8 cellular contexts compared by ENCODE assay signal in the genomic region with DNA sequence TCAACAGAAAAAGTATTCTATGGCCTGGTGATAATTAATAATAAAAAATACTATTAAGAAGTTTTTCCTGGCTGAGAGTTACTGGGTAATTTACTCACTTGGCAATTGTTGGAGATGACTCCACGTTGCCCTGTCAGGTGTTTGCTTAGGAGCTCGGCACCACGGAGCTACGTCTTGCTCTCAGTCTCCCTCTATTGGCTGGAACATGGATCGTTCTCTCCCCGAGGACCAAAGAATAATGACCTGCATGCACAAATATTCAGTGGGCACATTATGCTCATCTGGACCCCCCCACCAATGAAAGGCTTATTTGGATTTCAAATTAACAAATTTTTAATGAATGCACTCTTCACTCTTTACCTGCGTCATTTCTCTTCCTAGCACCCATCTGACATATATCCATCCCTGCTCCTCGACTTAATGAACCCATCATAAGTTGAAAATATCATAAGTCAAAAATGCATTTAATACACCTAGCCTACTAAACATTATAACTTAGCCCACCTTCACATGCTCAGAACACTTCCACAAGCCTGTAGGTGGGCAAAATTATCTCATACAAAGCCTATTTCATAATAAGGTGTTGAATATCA.
DNase-seq lines count a peak whose midpoint lies in the region.

No MANE protein-coding gene starts in this region.

- H3K27me3 ChIP-seq in adipocyte (replicated peaks; ENCODE audit: control insufficient read depth, insufficient read depth, low read length) = no peaks in the 10 kb centered on the region

- DNase-seq in SIG-M5 treated with dmso at 0.1 percent for 504 hours (lab: John Stamatoyannopoulos, UW; ENCODE audit: unreplicated experiment) = peak; percentile 42
- DNase-seq in SIG-M5 (lab: John Stamatoyannopoulos, UW) = no peak
- peak; percentile 60 for DNase-seq in HT1080 (ENCODE audit: low read depth)
- DNase-seq in RKO (ENCODE audit: low spot score) = peak; percentile 68
- peak; percentile 76 for DNase-seq in adipocyte (ENCODE audit: low read depth)
- peak; percentile 63 for DNase-seq in islet precursor cell
- peak; percentile 11 for DNase-seq in stimulated activated CD8-positive, alpha-beta memory T cell treated with anti-CD3 and anti-CD28 coated beads, Interleukin-12 subunit alpha, Interleukin-12 subunit beta, amount 100 ng/mL, for 1 hour (ENCODE audit: low read depth)
- DNase-seq in NCI-H1048 (lab: John Stamatoyannopoulos, UW) = no peak

- H3K4me3 ChIP-seq in adipocyte (ENCODE audit: low read length) = no peak overlapping the region

- H3K9me3 ChIP-seq in adipocyte (ENCODE audit: control insufficient read depth, low read length) = no peaks in the 10 kb centered on the region

- no peak overlapping the region for H3K9ac ChIP-seq in adipocyte (ENCODE audit: low read length)

- H3K36me3 ChIP-seq in adipocyte (ENCODE audit: control insufficient read depth, insufficient read depth, low read length, severe bottlenecking) = no peaks in the 10 kb centered on the region

- no peaks in the 10 kb centered on the region for H3K4me1 ChIP-seq in adipocyte (ENCODE audit: control insufficient read depth, insufficient read depth, low read length)

Comparison
In these comparisons a context has a peak if more than half of its experiments do, and no peak if none do; other contexts are left out.
1. DNase-seq: peak in SIG-M5 treated with dmso at 0.1 percent for 504 hours (single experiment), HT1080 (single experiment), RKO (single experiment), adipocyte (single experiment), islet precursor cell (single experiment) and stimulated activated CD8-positive, alpha-beta memory T cell treated with anti-CD3 and anti-CD28 coated beads, Interleukin-12 subunit alpha, Interleukin-12 subunit beta, amount 100 ng/mL, for 1 hour (single experiment); none in SIG-M5 (single experiment) and NCI-H1048 (single experiment).